ENCODE assay signal across 25 cellular contexts in the genomic region with DNA sequence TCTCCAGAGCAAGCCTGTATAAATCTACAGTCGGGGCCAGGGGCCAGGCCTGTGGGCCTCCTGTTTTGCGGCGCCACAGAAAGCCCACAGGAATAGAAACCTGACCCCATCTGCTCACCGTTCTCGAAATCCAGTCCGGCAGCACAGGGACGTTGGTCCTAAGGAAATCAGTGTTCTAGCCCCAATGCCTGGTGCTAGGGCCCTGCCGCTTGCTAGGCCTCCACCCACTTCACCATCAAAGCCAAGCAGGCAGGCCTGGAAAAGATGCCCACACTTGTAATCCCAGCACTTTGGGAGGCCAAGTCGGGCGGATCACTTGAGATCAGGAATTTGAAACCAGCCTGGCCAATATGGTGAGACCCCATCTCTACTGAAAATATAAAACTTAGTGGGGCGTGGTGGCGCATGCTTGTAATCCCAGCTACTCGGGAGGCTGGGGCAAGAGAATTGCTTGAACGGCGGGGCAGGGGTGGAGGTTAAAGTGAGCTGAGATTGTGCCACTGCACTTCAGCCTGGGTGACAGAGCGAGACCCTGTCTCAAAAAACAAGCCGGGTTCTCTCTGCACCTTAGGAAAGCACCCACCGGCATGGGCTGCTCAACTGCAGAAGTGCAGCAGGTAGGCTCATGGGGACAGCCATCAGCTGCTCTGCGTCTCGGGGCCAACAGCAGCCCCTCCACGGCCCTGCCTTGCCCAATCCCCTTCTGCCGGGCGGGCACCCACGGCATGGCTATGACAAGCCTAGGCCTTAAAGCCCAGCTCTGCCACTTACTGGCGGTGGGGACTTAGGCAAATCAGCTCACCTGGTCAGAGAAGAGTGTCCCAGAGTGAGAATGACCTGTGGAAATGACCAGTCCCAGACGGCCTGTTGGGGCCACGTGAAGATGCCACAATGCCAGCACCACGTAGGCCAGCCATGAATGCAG. TPM values are rescaled to one million over a fixed set of nuclear protein-coding genes. Genes with fewer than 3 reads are reported as not detected.
"Had no signal": no experiment of that assay in that cellular context is flagged by ENCODE, and none has a peak within 500 bp of the region (broad histone marks: within the 10 kb centered on the region; RNA-seq: fewer than 3 reads in every experiment).

No MANE protein-coding gene starts in this region.

- H2AFZ ChIP-seq: hepatocyte, neural progenitor cell, parathyroid adenoma had no signal

- ATAC-seq: gastroesophageal sphincter; left lobe of liver; natural killer cell treated with Interleukin-12 subunit alpha and Interleukin-12 subunit beta and Interleukin-15 and Interleukin-18, amount 100 ng/mL, for 72 hours; psoas muscle had no signal

- H3K27ac ChIP-seq: cardiac muscle cell, colonic mucosa, hepatocyte, neural progenitor cell, parathyroid adenoma, psoas muscle, sigmoid colon, skin epidermis, tibial artery had no signal

- H3K4me3 ChIP-seq: cardiac muscle cell, colonic mucosa, esophagus squamous epithelium, gastroesophageal sphincter, hepatocyte, lung, neural progenitor cell, psoas muscle, sigmoid colon, skin epidermis, tibial artery had no signal

- H3K27me3 ChIP-seq: cardiac muscle cell, colonic mucosa, esophagus squamous epithelium, gastroesophageal sphincter, hepatocyte, neural progenitor cell, sigmoid colon had no signal

- DNase-seq: cerebellar nuclear complex; colonic mucosa; dermis blood vessel endothelial cell; esophagus squamous epithelium; foreskin fibroblast; glutamatergic neuron; kidney; mesenchymal stem cell; midbrain; occipital lobe; retina; sigmoid colon; stimulated activated CD4-positive, alpha-beta T cell treated with anti-CD3 and anti-CD28 coated beads, Interleukin-12 subunit alpha, Interleukin-12 subunit beta, amount 100 ng/mL, for 4 hours; stimulated activated CD4-positive, alpha-beta T cell treated with anti-CD3 and anti-CD28 coated beads, Interleukin-2, amount 100 ng/mL, for 48 hours; tibial artery had no signal

- H3K36me3 ChIP-seq: cardiac muscle cell, colonic mucosa, esophagus squamous epithelium, gastroesophageal sphincter, neural progenitor cell, sigmoid colon, tibial artery had no signal

- H3K4me2 ChIP-seq: hepatocyte, neural progenitor cell had no signal

- H3K4me1 ChIP-seq: colonic mucosa had no signal

- H3K9ac ChIP-seq: neural progenitor cell, parathyroid adenoma had no signal

- H3K9me3 ChIP-seq: colonic mucosa, esophagus squamous epithelium, gastroesophageal sphincter, psoas muscle, sigmoid colon, tibial artery had no signal

RNA-seq across cellular contexts. Expression of gene VWF, which starts 47.4 kb away (rescaled TPM):
- total RNA-seq: natural killer cell treated with Interleukin-12 subunit alpha and Interleukin-12 subunit beta and Interleukin-15 and Interleukin-18, amount 100 ng/mL, for 72 hours had no signal
- polyA plus RNA-seq: cardiac muscle cell had no signal
